ENCODE assay signal across 8 cellular contexts in the genomic region with DNA sequence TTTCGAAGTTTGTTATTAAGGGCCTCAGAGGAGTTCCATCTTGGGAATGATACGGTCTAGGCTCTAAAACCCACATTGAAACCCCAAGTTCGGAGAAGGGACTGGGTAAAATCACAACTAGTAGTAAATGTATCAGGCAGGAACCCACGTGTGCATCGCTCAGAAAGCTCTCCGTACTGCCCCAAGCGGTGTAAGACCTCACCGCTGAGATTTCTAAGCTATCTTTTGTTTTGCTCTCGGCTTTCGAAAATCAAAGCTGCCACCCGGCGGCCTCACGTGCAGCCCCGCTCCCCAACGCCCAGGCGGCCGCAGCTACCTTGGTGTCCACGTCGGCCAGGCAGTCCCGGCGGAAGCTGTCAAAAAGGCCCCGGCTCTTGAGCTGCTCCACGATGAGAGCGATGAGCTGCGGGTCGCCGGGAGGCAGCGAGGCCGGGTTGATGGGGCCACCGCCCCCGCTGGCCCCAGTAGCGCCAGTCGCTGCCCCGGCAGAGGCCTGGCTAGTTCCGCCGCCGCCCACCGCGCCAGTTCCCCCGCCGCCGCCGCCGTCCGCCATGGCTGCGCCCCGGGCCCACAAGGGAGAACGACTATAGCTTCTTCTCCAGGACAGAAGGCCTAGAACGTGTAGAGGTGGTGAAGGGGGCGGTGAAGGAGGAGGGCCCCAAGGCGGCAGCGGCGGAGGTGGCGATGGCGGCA. TPM values are rescaled to one million over a fixed set of nuclear protein-coding genes. Genes with fewer than 3 reads are reported as not detected.
A peak's percentile ranks its signal among the peaks of the same experiment; 100 is the strongest.
DNase-seq lines count a peak whose midpoint lies in the region; ATAC-seq, FAIRE-seq and TF ChIP-seq lines count a peak whose summit lies in the region.

No MANE protein-coding gene starts in this region.

- TF ChIP-seq CTCF in A549 (IDR thresholded peaks at IDR 0.05) = peak; percentile 53

- peak overlapping the region; percentile 83 for H3K4me2 ChIP-seq in A549

- no peak; the same call in 1 of the 2 replicates for TF ChIP-seq POLR2A in A549 (IDR thresholded peaks at IDR 0.05; ENCODE audit: low read length)
- TF ChIP-seq POLR2A in GM18526 (IDR thresholded peaks at IDR 0.05; ENCODE audit: extremely low read depth, insufficient read length) = peak; percentile 24

- DNase-seq in A549 (ENCODE audit: low read depth in 1 of 2, low spot score in 1 of 2) (peak; percentile 72 to 80), NCI-H2227 (lab: John Stamatoyannopoulos, UW; ENCODE audit: unreplicated experiment) (peak; percentile 73), kidney glomerular epithelial cell (lab: John Stamatoyannopoulos, UW) (peak; percentile 46)
- peak; percentile 49 to 58 for DNase-seq in central memory CD8-positive, alpha-beta T cell (ENCODE audit: low spot score in 2 of 2)
- peak; percentile 15 to 43 for DNase-seq in stimulated activated CD4-positive, alpha-beta T cell treated with anti-CD3 and anti-CD28 coated beads, Interleukin-1b, Interleukin-23, amount 100 ng/mL, for 1 hour (ENCODE audit: low read depth in 2 of 2)

- H3K4me1 Mint-ChIP-seq in central memory CD8-positive, alpha-beta T cell = peaks cover 31% of the 10 kb centered on the region

- H3K4me3 Mint-ChIP-seq in central memory CD8-positive, alpha-beta T cell = peak overlapping the region; percentile 86

- ATAC-seq in A549 (peak; percentile 79 to 80), HG03066 (IDR thresholded peaks at IDR 0.05; ENCODE audit: low read depth, unreplicated experiment) (peak; percentile 60)
- ATAC-seq in activated CD4-positive, CD25-positive, alpha-beta regulatory T cell treated with anti-CD3 and anti-CD28 coated beads, Interleukin-2, amount 50 U/mL, for 24 hours = peak; percentile 53 to 63
- peak; percentile 84 for ATAC-seq in central memory CD8-positive, alpha-beta T cell (replicated peaks; ENCODE audit: extremely low read depth, poor library complexity, severe bottlenecking)

- 0% methylated on average over 9 of the region's 55 CpGs for WGBS in A549 (ENCODE audit: missing lambda C conversion rate)

- no peaks in the 10 kb centered on the region for H3K27me3 Mint-ChIP-seq in central memory CD8-positive, alpha-beta T cell

- H3K36me3 Mint-ChIP-seq in central memory CD8-positive, alpha-beta T cell (ENCODE audit: insufficient read depth) = peaks cover 12% of the 10 kb centered on the region

- no peaks in the 10 kb centered on the region for H3K9me3 ChIP-seq in A549

- FAIRE-seq in A549 (lab: Jason Lieb, UNC) = no peak

- H3K9me3 Mint-ChIP-seq in central memory CD8-positive, alpha-beta T cell = no peaks in the 10 kb centered on the region

- H3K27ac ChIP-seq in A549 = peak overlapping the region; percentile 92 to 98

- TF ChIP-seq RAD21 in A549 (conservative IDR thresholded peaks at IDR 0.05 in 1 of 2, IDR thresholded peaks at IDR 0.05 in 1 of 2) = peak in 1 of 2 experiments; percentile 37; a peak in 3 of 5 replicates

- H3K4me3 ChIP-seq in A549 = peak overlapping the region; percentile 88

- H3K4me1 ChIP-seq in A549 = peaks cover 40% of the 10 kb centered on the region

- H3K27ac Mint-ChIP-seq in central memory CD8-positive, alpha-beta T cell (ENCODE audit: low read depth) = peak overlapping the region; percentile 82

- TF ChIP-seq EP300 in A549 (IDR thresholded peaks at IDR 0.05) = no peak

- CTCF ChIA-PET in A549 (lab: Yijun Ruan, JAX) = interaction anchor here (0.6 to 13.6 kb wide), 37 partner anchors 9 to 909 kb away, joined by 3 to 229 read pairs (median 4); a partner anchor contains a TSS

- POLR2A ChIA-PET in A549 (lab: Yijun Ruan, JAX) = interaction anchor here (0.7 to 2.0 kb wide), 10 partner anchors 24 to 357 kb away, joined by 3 to 12 read pairs (median 6); a partner anchor contains a TSS

TF ChIP-seq in A549, 52 proteins besides CTCF, POLR2A, EP300 and RAD21:
- no peak for TF ChIP-seq HOXA7 (CRISPR knock-in tag; IDR thresholded peaks at IDR 0.05)
- TF ChIP-seq PHF8 (IDR thresholded peaks at IDR 0.05; ENCODE audit: borderline replicate concordance, low read depth) = peak; percentile 92
- TF ChIP-seq TFCP2L1 (CRISPR knock-in tag; IDR thresholded peaks at IDR 0.05) = 0 out of 2 replicates have a peak, but pooled peaks have one; percentile 46
- TF ChIP-seq, protein P1, sequence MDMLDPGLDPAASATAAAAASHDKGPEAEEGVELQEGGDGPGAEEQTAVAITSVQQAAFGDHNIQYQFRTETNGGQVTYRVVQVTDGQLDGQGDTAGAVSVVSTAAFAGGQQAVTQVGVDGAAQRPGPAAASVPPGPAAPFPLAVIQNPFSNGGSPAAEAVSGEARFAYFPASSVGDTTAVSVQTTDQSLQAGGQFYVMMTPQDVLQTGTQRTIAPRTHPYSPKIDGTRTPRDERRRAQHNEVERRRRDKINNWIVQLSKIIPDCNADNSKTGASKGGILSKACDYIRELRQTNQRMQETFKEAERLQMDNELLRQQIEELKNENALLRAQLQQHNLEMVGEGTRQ (IDR thresholded peaks at IDR 0.05) = peak; percentile 74
- TF ChIP-seq, protein P2, sequence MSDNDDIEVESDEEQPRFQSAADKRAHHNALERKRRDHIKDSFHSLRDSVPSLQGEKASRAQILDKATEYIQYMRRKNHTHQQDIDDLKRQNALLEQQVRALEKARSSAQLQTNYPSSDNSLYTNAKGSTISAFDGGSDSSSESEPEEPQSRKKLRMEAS (IDR thresholded peaks at IDR 0.05) = peak; percentile 91
- TF ChIP-seq BHLHE40 (IDR thresholded peaks at IDR 0.05; ENCODE audit: low read depth, low read length) = peak; percentile 88
- peak; percentile 46 for TF ChIP-seq SMC3 (IDR thresholded peaks at IDR 0.05)
- TF ChIP-seq KDM5A (IDR thresholded peaks at IDR 0.05) = peak; percentile 28; the same call in 1 of the 2 replicates
- TF ChIP-seq HOXB13 (CRISPR knock-in tag; IDR thresholded peaks at IDR 0.05; ENCODE audit: low read depth) = no peak
- TF ChIP-seq EHMT2 (IDR thresholded peaks at IDR 0.05; ENCODE audit: low read depth) = no peak
TF ChIP-seq in A549: peak in this region for 7.

RNA-seq across cellular contexts. Expression of a gene that starts 0.4 kb away (rescaled TPM):
- 95.1 and 102 TPM in 2 replicates for polyA plus RNA-seq in A549 (2011; rRNA removed)
- polyA plus RNA-seq in A549 (2012; cell fraction: cytosol; rRNA removed) = 50.2 and 50.9 TPM in 2 replicates
- polyA plus RNA-seq in A549 (2012; cell fraction: nucleus; rRNA removed) = 34.5 and 40.0 TPM in 2 replicates
- polyA plus RNA-seq in A549 (2017; fragmentation: RNase III; extraction: RNeasy Plus Mini Kit Qiagen cat#74134 plus additional on column Dnase treatment) = 59.1 to 63.8 TPM (median 59.6 TPM) in 3 replicates
- 43.2 and 55.0 TPM in 2 replicates for polyA minus RNA-seq in A549 (2011; rRNA and poly(A)+ RNA removed)

Comparison
In these comparisons a context has a peak if more than half of its experiments do, and no peak if none do; other contexts are left out.
1. Peak in every context shown above with its lines: DNase-seq, ATAC-seq, H3K4me3 ChIP-seq and H3K27ac ChIP-seq.